11 cellular contexts compared by ENCODE assay signal in genomic region chr19:16889429-16889882, GRCh38. TPM values are rescaled to one million over a fixed set of nuclear protein-coding genes. Genes with fewer than 3 reads are reported as not detected.
A peak's percentile ranks its signal among the peaks of the same experiment; 100 is the strongest.
DNase-seq lines count a peak whose midpoint lies in the region; ATAC-seq, FAIRE-seq and TF ChIP-seq lines count a peak whose summit lies in the region.
"Had no signal": no experiment of that assay in that cellular context is flagged by ENCODE, and none has a peak within 500 bp of the region (broad histone marks: within the 10 kb centered on the region; RNA-seq: fewer than 3 reads in every experiment).

No MANE protein-coding gene starts in this region.

- H3F3A ChIP-seq in PC-3 (ENCODE audit: low read length, unreplicated experiment): no peaks in the 10 kb centered on the region

- no peak overlapping the region for H3K27ac ChIP-seq in PC-3 (ENCODE audit: low read length)
- peak overlapping the region; percentile 7 to 74 (median 70) for H3K27ac ChIP-seq in gastrocnemius medialis

- POLR2A ChIA-PET in PC-3 (lab: Charles Lee; ENCODE audit: unreplicated experiment): no interaction called here

- no peaks in the 10 kb centered on the region for H3K9me3 ChIP-seq in PC-3 (ENCODE audit: low read length)
- H3K9me3 ChIP-seq in gastrocnemius medialis: no peaks in the 10 kb centered on the region

- intact Hi-C loops in PC-3 (cut with micrococcal nuclease): loop anchor here (5.0 kb wide), 1 partner anchor 172 kb away; the partner anchor contains the start of gene NWD1
- intact Hi-C loops in gastrocnemius medialis (cut with DNase I; ENCODE audit: low total_unique reads): no loop called here

- CTCF ChIA-PET in PC-3 (lab: Charles Lee): no interaction called here

- H3K9me2 ChIP-seq in PC-3 (replicated peaks; ENCODE audit: low read length): no peaks in the 10 kb centered on the region

- TF ChIP-seq POLR2A in gastrocnemius medialis (IDR thresholded peaks at IDR 0.05): no peak

- peak overlapping the region; percentile 64; the same call in 1 of the 2 replicates for H3K4me3 ChIP-seq in GM08714 (ENCODE audit: low read length)
- H3K4me3 ChIP-seq in PC-3 (ENCODE audit: low read length): no peak overlapping the region
- H3K4me3 ChIP-seq in gastrocnemius medialis: peak overlapping the region; percentile 22 to 51 (median 32)

- no peaks in the 10 kb centered on the region for H3K27me3 ChIP-seq in PC-3 (ENCODE audit: low read length)
- H3K27me3 ChIP-seq in gastrocnemius medialis: peaks cover 0 to 2% (median under 1%) of the 10 kb centered on the region in 3 donors

- BruUV-seq in PC-3 (replicated peaks; lab: Mats Ljungman, UMichigan): no TSS peak

- H3K4me2 ChIP-seq in PC-3 (ENCODE audit: low read length): no peak overlapping the region

- no peak for FAIRE-seq in urothelium cell line (lab: Jason Lieb, UNC)
- FAIRE-seq: D721Med had no signal

- H4K20me1 ChIP-seq in PC-3 (ENCODE audit: low read length): no peaks in the 10 kb centered on the region

- H3K9ac ChIP-seq in PC-3 (ENCODE audit: low read length): no peak overlapping the region

- no peaks in the 10 kb centered on the region for H3K79me2 ChIP-seq in PC-3 (ENCODE audit: low read length)

- in situ Hi-C loops in gastrocnemius medialis (cut with MboI; ENCODE audit: low sequenced_read_pairs in 4 of 4): no loop called here

- H3K36me3 ChIP-seq in PC-3 (ENCODE audit: low read depth, low read length): no peaks in the 10 kb centered on the region
- H3K36me3 ChIP-seq in gastrocnemius medialis: no peaks in the 10 kb centered on the region

- 0 out of 2 replicates have a peak, but pooled peaks cover 4% of the 10 kb centered on the region for H3K4me1 ChIP-seq in PC-3 (ENCODE audit: insufficient read depth, low read length)
- H3K4me1 ChIP-seq in gastrocnemius medialis: no peaks in the 10 kb centered on the region

- 0 out of 2 replicates have a peak, but pooled peaks have one; percentile 9 for TF ChIP-seq CTCF in PC-3 (conservative IDR thresholded peaks at IDR 0.05; ENCODE audit: low read depth, low read length)
- TF ChIP-seq CTCF in gastrocnemius medialis (IDR thresholded peaks at IDR 0.05 in 4 of 5, conservative IDR thresholded peaks at IDR 0.05 in 1 of 5): no peak

- DNase-seq in PC-3 (peak; percentile 26), glomerular visceral epithelial cell (ENCODE audit: extremely low spot score) (peak; percentile 22), gastrocnemius medialis (peak in 1 of 2 donors; percentile 28), OCI-M2 (lab: John Stamatoyannopoulos, UW; ENCODE audit: unreplicated experiment) (no peak), urothelium cell line (ENCODE audit: low spot score) (no peak)
- DNase-seq: activated CD8-positive, alpha-beta memory T cell treated with anti-CD3 and anti-CD28 coated beads, Interleukin-2, amount 50 U/mL, for 48 hours; NCI-H524 treated with DMSO at 0.1 percent for 48 hours had no signal

- H2AFZ ChIP-seq in PC-3 (ENCODE audit: low read length): no peak overlapping the region

- ATAC-seq in PC-3: peak; percentile 50
- peak in 1 of 2 donors; percentile 25 for ATAC-seq in gastrocnemius medialis
- ATAC-seq in GM19035 (IDR thresholded peaks at IDR 0.05; ENCODE audit: unreplicated experiment): no peak
- ATAC-seq in HG02884 (IDR thresholded peaks at IDR 0.05; ENCODE audit: unreplicated experiment): no peak

RNA-seq across cellular contexts. Expression of gene F2RL3, which starts 0.7 kb away (rescaled TPM):
- total RNA-seq in PC-3 (2014; rRNA removed) (0.07 and 0.23 TPM in 2 replicates), gastrocnemius medialis (1 to 10 TPM; 2.2 to 9.4 (median 6.3) TPM)

Comparison
In these comparisons a context has a peak if more than half of its experiments do, and no peak if none do; other contexts are left out.
1. DNase-seq: peak in PC-3 (single experiment) and glomerular visceral epithelial cell (single experiment); none in OCI-M2 (single experiment) and urothelium cell line (single experiment).